27 cellular contexts compared by ENCODE assay signal in genomic region chr6:155024628-155025027, GRCh38.
"Had no signal": no experiment of that assay in that cellular context is flagged by ENCODE, and none has a peak within 500 bp of the region (broad histone marks: within the 10 kb centered on the region; RNA-seq: fewer than 3 reads in every experiment).

No MANE protein-coding gene starts in this region.

- H3K36me3 ChIP-seq: esophagus squamous epithelium, heart right ventricle, lower lobe of right lung, neural progenitor cell, right atrium auricular region had no signal

- ATAC-seq: activated CD8-positive, alpha-beta T cell treated with anti-CD3 and anti-CD28 coated beads for 36 hours; activated T-cell treated with anti-CD3 and anti-CD28 coated beads, Interleukin-2, amount 50 U/mL, for 4 hours; activated T-helper 17 cell treated with anti-CD3 and anti-CD28 coated beads, Interleukin-2, amount 50 U/mL, for 72 hours; heart right ventricle; lower lobe of right lung; natural killer cell had no signal

- FAIRE-seq: bronchial epithelial cell, endometrium had no signal

- H3K9me3 ChIP-seq: esophagus squamous epithelium, heart right ventricle, lower lobe of right lung, right atrium auricular region, testis had no signal

- H3K4me1 ChIP-seq: lower lobe of right lung, neural progenitor cell, parathyroid adenoma, right atrium auricular region had no signal

- H3K4me3 ChIP-seq: esophagus squamous epithelium, heart right ventricle, lower lobe of right lung, neural progenitor cell, right atrium auricular region, testis had no signal

- DNase-seq: activated B cell treated with CpG ODN at 0.5 μM for 24 hours; activated CD4-positive, alpha-beta T cell treated with anti-CD3 and anti-CD28 coated beads, Interleukin-2, amount 50 U/mL, for 1 hour; activated CD8-positive, alpha-beta T cell treated with anti-CD3 and anti-CD28 coated beads for 36 hours; activated gamma-delta T cell treated with Interleukin-2 at 50 U/mL for 16 hours; activated naive CD4-positive, alpha-beta T cell treated with anti-CD3 and anti-CD28 coated beads, Interleukin-2, amount 50 U/mL, for 16 hours; activated T-cell treated with anti-CD3 and anti-CD28 coated beads, Interleukin-2, amount 50 U/mL, for 4 hours; amniotic stem cell; dermis blood vessel endothelial cell; effector CD4-positive, alpha-beta T cell; esophagus squamous epithelium; foreskin melanocyte; heart right ventricle; lower lobe of right lung; mesenchymal stem cell; natural killer cell; occipital lobe; stimulated activated CD4-positive, alpha-beta T cell treated with anti-CD3 and anti-CD28 coated beads, Interleukin-2, amount 100 ng/mL, for 48 hours; stimulated activated naive CD4-positive, alpha-beta T cell treated with Interleukin-2 at 50 U/mL for 16 hours; T-helper 2 cell; testis had no signal

- H3K27ac ChIP-seq: epithelial cell of prostate, esophagus squamous epithelium, lower lobe of right lung, neural progenitor cell, parathyroid adenoma, right atrium auricular region, testis had no signal

- H3K27me3 ChIP-seq: esophagus squamous epithelium, heart right ventricle, neural progenitor cell, right atrium auricular region, testis had no signal
